In the genomic region with DNA sequence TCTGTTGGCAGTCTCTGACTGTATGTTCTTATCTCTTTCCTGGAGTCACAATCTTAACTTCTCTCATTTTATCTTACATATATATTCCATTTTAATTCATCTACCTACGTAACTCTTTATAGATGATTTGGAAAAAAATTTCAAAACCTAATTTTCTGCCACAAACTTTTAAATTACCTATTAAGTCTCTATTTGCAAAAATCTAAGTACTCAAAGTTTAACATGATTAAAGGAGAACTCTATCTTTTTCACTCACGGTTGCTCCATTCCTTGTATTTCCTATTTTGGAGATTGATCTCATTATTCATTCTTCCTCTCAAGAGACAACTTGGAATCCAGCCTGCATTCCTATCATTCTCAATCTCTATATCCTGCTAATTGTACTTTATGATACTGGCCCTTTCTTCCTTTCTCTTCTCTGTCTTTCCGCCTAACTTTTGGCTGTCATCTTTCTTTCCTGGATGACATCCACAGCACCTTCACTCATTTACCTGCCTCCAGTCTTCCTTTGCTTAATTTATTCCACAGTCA, we compare ENCODE assay signal across 17 cellular contexts.
DNase-seq lines count a peak whose midpoint lies in the region; ATAC-seq, FAIRE-seq and TF ChIP-seq lines count a peak whose summit lies in the region.
"Had no signal": no experiment of that assay in that cellular context is flagged by ENCODE, and none has a peak within 500 bp of the region (broad histone marks: within the 10 kb centered on the region; RNA-seq: fewer than 3 reads in every experiment).

No MANE protein-coding gene starts in this region.

- H3K36me3 ChIP-seq in astrocyte (ENCODE audit: insufficient read depth, low read length) (no peaks in the 10 kb centered on the region), OCI-LY7 (ENCODE audit: insufficient read depth, low read length) (no peaks in the 10 kb centered on the region)
- H3K36me3 ChIP-seq: pancreas had no signal

- TF ChIP-seq CTCF in astrocyte (IDR thresholded peaks at IDR 0.05; ENCODE audit: insufficient read depth, low read depth, low read length) (no peak), OCI-LY7 (conservative IDR thresholded peaks at IDR 0.05; ENCODE audit: low read length) (no peak)

- DNase-seq in A172 (ENCODE audit: low spot score) (peak; percentile 75), HS-5 (ENCODE audit: low read depth) (peak; percentile 61), astrocyte (ENCODE audit: low read depth) (peak; percentile 76), glomerular endothelial cell (ENCODE audit: extremely low read depth, low read depth, low spot score) (peak; percentile 12), OCI-LY7 (ENCODE audit: low spot score) (no peak)
- DNase-seq: activated CD4-positive, alpha-beta memory T cell treated with anti-CD3 and anti-CD28 coated beads, Interleukin-2, amount 10 ng/mL, durations not matched to agents 7 days and 5 days; NCI-H345; pancreas; PC-9; stimulated activated CD8-positive, alpha-beta memory T cell treated with anti-CD3 and anti-CD28 coated beads, Interleukin-4, amount 100 ng/mL, for 48 hours had no signal

- TF ChIP-seq POLR2A in GM18505 (IDR thresholded peaks at IDR 0.05; ENCODE audit: borderline replicate concordance, extremely low read depth, insufficient read depth, insufficient read length) = no peak

- FAIRE-seq in astrocyte (lab: Jason Lieb, UNC) = peak; percentile 97
- FAIRE-seq: A549, pancreas had no signal

- H3K36me3 Mint-ChIP-seq in astrocyte (ENCODE audit: low read depth, unreplicated experiment) = no peaks in the 10 kb centered on the region
- H3K36me3 Mint-ChIP-seq: type B pancreatic cell had no signal

- H3K27me3 Mint-ChIP-seq in astrocyte (ENCODE audit: low read depth, unreplicated experiment) = no peaks in the 10 kb centered on the region
- H3K27me3 Mint-ChIP-seq: activated CD4-positive, alpha-beta memory T cell treated with anti-CD3 and anti-CD28 coated beads, Interleukin-2, amount 10 ng/mL, durations not matched to agents 7 days and 5 days; type B pancreatic cell had no signal

- H2AFZ ChIP-seq in astrocyte (ENCODE audit: low read depth, low read length) = no peak overlapping the region
- H2AFZ ChIP-seq in OCI-LY7 (ENCODE audit: low read length) = no peak overlapping the region
- H2AFZ ChIP-seq: PC-9 had no signal

- CTCF ChIA-PET in OCI-LY7 (lab: Charles Lee; ENCODE audit: unreplicated experiment) = no interaction called here

- H3K27ac ChIP-seq in astrocyte (ENCODE audit: low read depth, low read length) (no peak overlapping the region), OCI-LY7 (ENCODE audit: low read depth, low read length, poor library complexity, severe bottlenecking) (no peak overlapping the region)
- H3K27ac ChIP-seq: A549, pancreas, PC-9 had no signal

- POLR2A ChIA-PET in OCI-LY7 (lab: Charles Lee) = no interaction called here

- BruUV-seq in OCI-LY7 (replicated peaks; lab: Mats Ljungman, UMichigan) = no TSS peak

- H3K79me2 ChIP-seq in astrocyte (ENCODE audit: insufficient read depth, low read length) = no peaks in the 10 kb centered on the region
- H3K79me2 ChIP-seq in OCI-LY7 (ENCODE audit: insufficient read depth, low read depth, low read length) = no peaks in the 10 kb centered on the region

- peaks cover 13% of the 10 kb centered on the region for H3K4me1 Mint-ChIP-seq in astrocyte (ENCODE audit: low read depth, unreplicated experiment)
- H3K4me1 Mint-ChIP-seq: activated CD4-positive, alpha-beta memory T cell treated with anti-CD3 and anti-CD28 coated beads, Interleukin-2, amount 10 ng/mL, durations not matched to agents 7 days and 5 days had no signal

- H3K9ac ChIP-seq in astrocyte (ENCODE audit: low read length) = no peak overlapping the region

- H3K4me3 Mint-ChIP-seq in astrocyte (ENCODE audit: unreplicated experiment) = no peak overlapping the region
- H3K4me3 Mint-ChIP-seq: activated CD4-positive, alpha-beta memory T cell treated with anti-CD3 and anti-CD28 coated beads, Interleukin-2, amount 10 ng/mL, durations not matched to agents 7 days and 5 days; T-helper 2 cell treated with Interferon-gamma antibody and Interleukin-4, amounts not matched to agents 5 μg/mL and 100 μg/mL, for 36 hours; type B pancreatic cell had no signal

- no peak for ATAC-seq in HG02840 (IDR thresholded peaks at IDR 0.05; ENCODE audit: low FRiP score, unreplicated experiment)
- no peak for ATAC-seq in GM18505 (IDR thresholded peaks at IDR 0.05; ENCODE audit: unreplicated experiment)
- ATAC-seq in GM18858 (IDR thresholded peaks at IDR 0.05; ENCODE audit: unreplicated experiment) = no peak
- ATAC-seq: A549 had no signal

- H3K4me3 ChIP-seq in astrocyte (ENCODE audit: insufficient read depth, low read depth, low read length) (no peak overlapping the region), OCI-LY7 (ENCODE audit: low read depth, low read length, poor library complexity, severe bottlenecking) (no peak overlapping the region)
- H3K4me3 ChIP-seq: A549, pancreas, PC-9 had no signal

- H3K9me3 ChIP-seq in astrocyte (ENCODE audit: insufficient read depth, low read depth, low read length) (no peaks in the 10 kb centered on the region), OCI-LY7 (ENCODE audit: low read length) (no peaks in the 10 kb centered on the region)
- H3K9me3 ChIP-seq: A549, pancreas had no signal

- intact Hi-C loops in OCI-LY7 (cut with micrococcal nuclease; ENCODE audit: unreplicated experiment) = no loop called here

- no peak overlapping the region for H3K27ac Mint-ChIP-seq in astrocyte (ENCODE audit: unreplicated experiment)
- H3K27ac Mint-ChIP-seq: activated CD4-positive, alpha-beta memory T cell treated with anti-CD3 and anti-CD28 coated beads, Interleukin-2, amount 10 ng/mL, durations not matched to agents 7 days and 5 days; activated T-helper 2 cell treated with anti-CD3 and anti-CD28 coated beads, Interferon-gamma antibody, Interleukin-2, Interleukin-4, amounts not matched to agents 10 μg/mL and 5 μg/mL and 100 μg/mL, durations not matched to agents 14 hours and 24 hours and 36 hours; T-helper 2 cell treated with Interferon-gamma antibody and Interleukin-4, amounts not matched to agents 5 μg/mL and 100 μg/mL, for 36 hours; type B pancreatic cell had no signal

- H3K4me1 ChIP-seq in astrocyte (ENCODE audit: insufficient read depth, low read length) (peaks cover 11% of the 10 kb centered on the region), OCI-LY7 (ENCODE audit: insufficient read depth, low read length, poor library complexity, severe bottlenecking) (no peaks in the 10 kb centered on the region)
- H3K4me1 ChIP-seq: A549 had no signal

- no peaks in the 10 kb centered on the region for H4K20me1 ChIP-seq in astrocyte (ENCODE audit: insufficient read depth, low read length)
- H4K20me1 ChIP-seq in OCI-LY7 (ENCODE audit: insufficient read depth, low read length) = no peaks in the 10 kb centered on the region

- no peaks in the 10 kb centered on the region for H3K27me3 ChIP-seq in astrocyte (ENCODE audit: insufficient read depth, low read length)
- H3K27me3 ChIP-seq: pancreas had no signal

- no peaks in the 10 kb centered on the region for H3K9me3 Mint-ChIP-seq in astrocyte (ENCODE audit: unreplicated experiment)
- H3K9me3 Mint-ChIP-seq: activated CD4-positive, alpha-beta memory T cell treated with anti-CD3 and anti-CD28 coated beads, Interleukin-2, amount 10 ng/mL, durations not matched to agents 7 days and 5 days; activated T-helper 2 cell treated with anti-CD3 and anti-CD28 coated beads, Interferon-gamma antibody, Interleukin-2, Interleukin-4, amounts not matched to agents 10 μg/mL and 5 μg/mL and 100 μg/mL, durations not matched to agents 14 hours and 24 hours and 36 hours; T-helper 2 cell treated with Interferon-gamma antibody and Interleukin-4, amounts not matched to agents 5 μg/mL and 100 μg/mL, for 36 hours; type B pancreatic cell had no signal

- no peaks in the 10 kb centered on the region for H3K9me2 ChIP-seq in OCI-LY7 (ENCODE audit: insufficient read depth, low read length)

- peak overlapping the region; percentile 59 for H3K4me2 ChIP-seq in astrocyte (ENCODE audit: low read length)
- H3K4me2 ChIP-seq in OCI-LY7 (ENCODE audit: low read length) = no peak overlapping the region
- H3K4me2 ChIP-seq: A549, PC-9 had no signal
